Comparison of ENCODE assay signal across 22 cellular contexts in genomic region chr12:121167951-121168350, GRCh38. TPM values are rescaled to one million over a fixed set of nuclear protein-coding genes. Genes with fewer than 3 reads are reported as not detected.
A peak's percentile ranks its signal among the peaks of the same experiment; 100 is the strongest.
DNase-seq lines count a peak whose midpoint lies in the region; ATAC-seq and TF ChIP-seq lines count a peak whose summit lies in the region.
"Had no signal": no experiment of that assay in that cellular context is flagged by ENCODE, and none has a peak within 500 bp of the region (broad histone marks: within the 10 kb centered on the region; RNA-seq: fewer than 3 reads in every experiment).

No MANE protein-coding gene starts in this region.

- no peak for ATAC-seq in right cardiac atrium

- no peak overlapping the region for H2AFZ ChIP-seq in Karpas-422 (ENCODE audit: low read length)

- H3K4me2 ChIP-seq in Karpas-422 (ENCODE audit: low read depth, low read length, poor library complexity, severe bottlenecking): no peak overlapping the region
- H3K4me2 ChIP-seq: BLaER1 had no signal

- no peak overlapping the region for H3K9ac ChIP-seq in Karpas-422 (ENCODE audit: low read length)
- H3K9ac ChIP-seq: BLaER1 had no signal

- H3K9me3 ChIP-seq in Karpas-422 (ENCODE audit: low read length) (no peaks in the 10 kb centered on the region), right cardiac atrium (ENCODE audit: control insufficient read depth, low read length) (no peaks in the 10 kb centered on the region)
- H3K9me3 ChIP-seq: BE2C, BLaER1 had no signal

- intact Hi-C loops in dorsolateral prefrontal cortex (cut with DNase I): no loop called here
- intact Hi-C loops in right cardiac atrium (cut with DNase I): no loop called here

- WGBS in right cardiac atrium: 73% methylated on average over 3 of the region's 3 CpGs

- no peaks in the 10 kb centered on the region for H3K9me2 ChIP-seq in Karpas-422 (replicated peaks; ENCODE audit: insufficient read depth, low read length)

- H3K79me2 ChIP-seq in Karpas-422 (ENCODE audit: low read length): no peaks in the 10 kb centered on the region

- H3K27me3 ChIP-seq in dorsolateral prefrontal cortex (no peaks in the 10 kb centered on the region), Karpas-422 (ENCODE audit: low read length) (no peaks in the 10 kb centered on the region), right cardiac atrium (ENCODE audit: control insufficient read depth, insufficient read depth) (no peaks in the 10 kb centered on the region)
- H3K27me3 ChIP-seq: BE2C, BLaER1 had no signal

- H3K4me1 ChIP-seq in Karpas-422 (ENCODE audit: low read length) (no peaks in the 10 kb centered on the region), right cardiac atrium (ENCODE audit: control insufficient read depth, insufficient read depth, low read length) (no peaks in the 10 kb centered on the region)
- H3K4me1 ChIP-seq: BE2C, BLaER1 had no signal

- TF ChIP-seq CTCF in dorsolateral prefrontal cortex (IDR thresholded peaks at IDR 0.05 in 54 of 56, conservative IDR thresholded peaks at IDR 0.05 in 2 of 56; ENCODE audit: low read depth in 1 of 56, partially characterized antibody in 56 of 56): no peak

- H3K36me3 ChIP-seq in Karpas-422 (ENCODE audit: insufficient read depth, low read length): no peaks in the 10 kb centered on the region
- H3K36me3 ChIP-seq: BE2C had no signal

- H3K4me3 ChIP-seq in dorsolateral prefrontal cortex: no peak overlapping the region
- no peak overlapping the region for H3K4me3 ChIP-seq in Karpas-422 (ENCODE audit: low read length)
- no peak overlapping the region for H3K4me3 ChIP-seq in right cardiac atrium (ENCODE audit: low read length)
- H3K4me3 ChIP-seq: BLaER1 had no signal

- no peak for DNase-seq in dorsolateral prefrontal cortex
- no peak for DNase-seq in Karpas-422
- no peak for DNase-seq in right cardiac atrium
- DNase-seq in OCI-M1 (lab: John Stamatoyannopoulos, UW): no peak
- DNase-seq: 8988T; ACHN; BE2C; C1 segment of cervical spinal cord; CD4-positive, alpha-beta memory T cell; CD4-positive, CD25-positive, alpha-beta regulatory T cell; CD8-positive, alpha-beta memory T cell; COR-L47; DMS 273 treated with DMSO at 0.1 percent for 48 hours; DMS153; DMS53; DMS79; DND-41; EL; GDM1 had no signal

- H4K20me1 ChIP-seq in Karpas-422 (ENCODE audit: insufficient read depth, low read depth, low read length): no peaks in the 10 kb centered on the region
- H4K20me1 ChIP-seq: BLaER1 had no signal

- peak overlapping the region; percentile 13 for H3K27ac ChIP-seq in angular gyrus (ENCODE audit: low read depth, low read length)
- peak overlapping the region in 53 of 59 donors; percentile 5 to 82 (median 66) for H3K27ac ChIP-seq in dorsolateral prefrontal cortex
- no peak overlapping the region for H3K27ac ChIP-seq in Karpas-422 (ENCODE audit: low read length)
- no peak overlapping the region for H3K27ac ChIP-seq in right cardiac atrium (ENCODE audit: low read length)
- H3K27ac ChIP-seq: BLaER1 had no signal

RNA-seq across cellular contexts. Expression of gene P2RX7, which starts 35.3 kb away (rescaled TPM):
- 100 to 1,000 TPM in 20 of 120 experiments, 10 to 100 TPM in 100; 21.6 to 148 (median 62.3) TPM for total RNA-seq in dorsolateral prefrontal cortex
- 0.18 TPM in 1 of 2 replicates, not detected in the other for total RNA-seq in Karpas-422 (2014; rRNA removed; shearing (Covaris generic); ENCODE audit: low replicate concordance)
- total RNA-seq in right cardiac atrium: 1 to 10 TPM; 1.1 to 4.0 (median 2.7) TPM
- polyA plus RNA-seq in right cardiac atrium: 1.1 TPM
- total RNA-seq: G401 had no signal

RNA-seq across cellular contexts. Expression of gene P2RX4, which starts 42.0 kb away (rescaled TPM):
- total RNA-seq in dorsolateral prefrontal cortex (10 to 100 TPM in 98 of 120 experiments, 1 to 10 TPM in 22; 7.6 to 21.4 (median 12.6) TPM), right cardiac atrium (10 to 100 TPM in 1 of 4 donors, 1 to 10 TPM in 3; 6.1 to 10.6 (median 9.0) TPM)
- 18.3 and 18.4 TPM in 2 replicates for total RNA-seq in Karpas-422 (2014; rRNA removed; shearing (Covaris generic); ENCODE audit: low replicate concordance)
- polyA plus RNA-seq in right cardiac atrium: 6.9 TPM

Comparison
In these comparisons a context has a peak if more than half of its experiments do, and no peak if none do; other contexts are left out.
1. H3K27ac ChIP-seq: peak in angular gyrus (single experiment) and dorsolateral prefrontal cortex (53 of 59); none in Karpas-422 (single experiment) and right cardiac atrium (single experiment).
2. RNA of gene P2RX7, which starts 35.3 kb away (total RNA-seq): 21.6 to 148 TPM in dorsolateral prefrontal cortex; 1.1 to 4.0 TPM in right cardiac atrium and 0.18 TPM in Karpas-422; every median in the first group is over 4 times any median in the second.